In genomic region chr2:96867756-96868554, GRCh38 we compare ENCODE assay signal across 2 cellular contexts.
TF ChIP-seq lines count a peak whose summit lies in the region.

No MANE protein-coding gene starts in this region.

TF ChIP-seq in GM23338, 12 proteins besides CTCF, POLR2A, EP300 and RAD21 (continued from another document):
- TF ChIP-seq REST (IDR thresholded peaks at IDR 0.05; ENCODE audit: unreplicated experiment) (no peak), EZH2 (IDR thresholded peaks at IDR 0.05; ENCODE audit: low read depth, unreplicated experiment) (no peak), JUNB (IDR thresholded peaks at IDR 0.05; ENCODE audit: unreplicated experiment) (no peak), ZNF462 (CRISPR knock-in tag; IDR thresholded peaks at IDR 0.05) (no peak)

TF ChIP-seq in WTC11, 78 proteins besides CTCF, POLR2A, EP300 and RAD21 (continued from another document):
- TF ChIP-seq ATF6 (CRISPR knock-in tag; IDR thresholded peaks at IDR 0.05) (no peak), EMX1 (CRISPR knock-in tag; IDR thresholded peaks at IDR 0.05) (no peak), ERG (CRISPR knock-in tag; IDR thresholded peaks at IDR 0.05) (no peak), OVOL2 (CRISPR knock-in tag; IDR thresholded peaks at IDR 0.05; ENCODE audit: borderline replicate concordance) (no peak), ZNF671 (CRISPR knock-in tag; IDR thresholded peaks at IDR 0.05) (no peak)
